8 cellular contexts compared by ENCODE assay signal in the genomic region with DNA sequence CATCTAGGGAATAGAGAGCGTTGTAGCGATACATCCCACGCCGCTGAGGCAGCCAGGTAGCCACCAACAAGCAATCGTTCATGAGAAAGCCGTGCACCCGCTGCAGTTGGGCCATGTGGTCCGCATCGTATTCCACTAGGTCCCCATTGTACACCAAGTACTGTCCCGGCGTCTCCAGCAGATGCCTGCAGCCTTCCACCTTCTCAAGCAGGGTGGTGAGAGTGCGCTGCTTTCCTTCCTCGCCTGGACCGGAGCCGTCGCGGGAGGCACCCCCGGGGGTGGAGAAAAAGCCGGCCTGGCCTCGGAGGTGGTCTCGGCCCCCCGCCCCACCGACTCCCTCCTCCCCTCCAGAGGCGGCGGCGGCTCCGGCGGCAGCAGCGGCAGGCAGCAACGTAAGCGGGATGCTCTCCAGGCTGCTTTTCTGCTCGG. TPM values are rescaled to one million over a fixed set of nuclear protein-coding genes. Genes with fewer than 3 reads are reported as not detected.
DNase-seq lines count a peak whose midpoint lies in the region; ATAC-seq and TF ChIP-seq lines count a peak whose summit lies in the region.

No MANE protein-coding gene starts in this region.

- no peaks in the 10 kb centered on the region for H3K27me3 Mint-ChIP-seq in type B pancreatic cell

- peak overlapping the region; percentile 94 for H3K4me3 Mint-ChIP-seq in type B pancreatic cell

- no peaks in the 10 kb centered on the region for H3K27me3 ChIP-seq in lung (ENCODE audit: control insufficient read depth, insufficient read depth)

- POLR2A ChIA-PET in AG04449 (lab: Yijun Ruan, JAX), result interaction anchor here (0.9 kb wide), 2 partner anchors 13 to 20 kb away, joined by 3 to 4 read pairs; no protein-coding TSS in a partner anchor

- H3K36me3 Mint-ChIP-seq in type B pancreatic cell, result peaks cover 17% of the 10 kb centered on the region

- ATAC-seq in GM19455 (IDR thresholded peaks at IDR 0.05; ENCODE audit: unreplicated experiment), result peak; percentile 29
- no peak for ATAC-seq in lung (ENCODE audit: insufficient read depth, low FRiP score)

- peaks cover 33% of the 10 kb centered on the region for H3K4me1 Mint-ChIP-seq in type B pancreatic cell (ENCODE audit: unreplicated experiment)

- CTCF ChIA-PET in AG04449 (lab: Yijun Ruan, JAX), result interaction anchor here (1.0 to 2.6 kb wide), 5 partner anchors 12 to 266 kb away, joined by 3 to 7 read pairs (median 4); no protein-coding TSS in a partner anchor

- DNase-seq in AG04449 (ENCODE audit: low read depth, low spot score), result no peak
- DNase-seq in LNCaP clone FGC (ENCODE audit: low read depth), result no peak
- DNase-seq in cardiac fibroblast (ENCODE audit: low read depth in 2 of 2), result no peak
- DNase-seq in lung (ENCODE audit: low spot score), result no peak
- peak; percentile 72 for DNase-seq in type B pancreatic cell (ENCODE audit: extremely low spot score, unreplicated experiment)
- no peak for DNase-seq in stimulated activated CD4-positive, alpha-beta T cell treated with anti-CD3 and anti-CD28 coated beads, Interleukin-2, amount 100 ng/mL, for 48 hours
- DNase-seq in glomerular visceral epithelial cell (ENCODE audit: extremely low spot score), result no peak

- H3K27ac ChIP-seq in lung (ENCODE audit: low read depth in 1 of 2, low read length in 1 of 2), result peak overlapping the region; percentile 87 to 98

- WGBS in lung, 2 donors, result 2% methylated on average over 32 of the region's 32 CpGs

- no peak for TF ChIP-seq CTCF in AG04449 (IDR thresholded peaks at IDR 0.05; ENCODE audit: insufficient read depth, low read length, missing control alignments)
- no peak for TF ChIP-seq CTCF in LNCaP clone FGC (IDR thresholded peaks at IDR 0.05; ENCODE audit: control insufficient read depth, extremely low read depth, insufficient read depth)
- no peak for TF ChIP-seq CTCF in cardiac fibroblast (IDR thresholded peaks at IDR 0.05; ENCODE audit: low read depth, low read length)
- TF ChIP-seq CTCF in lung (IDR thresholded peaks at IDR 0.05; ENCODE audit: control extremely low read depth, extremely low read depth), result no peak
- no peak for TF ChIP-seq CTCF in type B pancreatic cell (conservative IDR thresholded peaks at IDR 0.05)

- peaks cover 4 to 14% of the 10 kb centered on the region in 2 donors for H3K4me1 ChIP-seq in lung (ENCODE audit: control insufficient read depth in 2 of 2, insufficient read depth in 2 of 2, low read length in 2 of 2)

- no peaks in the 10 kb centered on the region for H3K36me3 ChIP-seq in lung (ENCODE audit: control insufficient read depth in 2 of 2, insufficient read depth in 2 of 2, low read length in 2 of 2)

- peaks cover 0 to 1% of the 10 kb centered on the region in 2 donors for H3K9me3 ChIP-seq in lung (ENCODE audit: control insufficient read depth in 2 of 2, insufficient read depth in 1 of 2, low read length in 1 of 2)

- peaks cover 3% of the 10 kb centered on the region for H3K9me3 Mint-ChIP-seq in type B pancreatic cell

- H3K4me3 ChIP-seq in AG04449 (ENCODE audit: low read depth, low read length) (peak overlapping the region; percentile 91), LNCaP clone FGC (ENCODE audit: low read depth, low read length) (peak overlapping the region; percentile 98), cardiac fibroblast (replicated peaks in 1 of 2; ENCODE audit: low read depth in 2 of 2, low read length in 2 of 2) (peak overlapping the region; percentile 93 to 99), lung (peak overlapping the region; percentile 97)

- peak overlapping the region; percentile 99 for H3K27ac Mint-ChIP-seq in type B pancreatic cell

RNA-seq across cellular contexts. Expression of gene EXOC8, which starts 0.6 kb away (rescaled TPM):
- 10 to 100 TPM; 18.5 to 19.0 TPM for total RNA-seq in lung
- 1 to 10 TPM; 4.6 to 7.4 TPM for polyA plus RNA-seq in lung
- total RNA-seq in type B pancreatic cell (ENCODE audit: low replicate concordance), result 13.1 and 19.2 TPM in 2 replicates

RNA-seq across cellular contexts. Expression of gene SPRTN, which starts 1.0 kb away (rescaled TPM):
- total RNA-seq in lung, result 10 to 100 TPM; 12.8 to 13.5 TPM
- 1 to 10 TPM; 3.6 to 5.0 TPM for polyA plus RNA-seq in lung
- 12.3 and 14.5 TPM in 2 replicates for total RNA-seq in type B pancreatic cell (ENCODE audit: low replicate concordance)
